Comparison of ENCODE assay signal across 17 cellular contexts in genomic region chr7:80991654-80992053, GRCh38.
A peak's percentile ranks its signal among the peaks of the same experiment; 100 is the strongest.
DNase-seq lines count a peak whose midpoint lies in the region; ATAC-seq and TF ChIP-seq lines count a peak whose summit lies in the region.
"Had no signal": no experiment of that assay in that cellular context is flagged by ENCODE, and none has a peak within 500 bp of the region (broad histone marks: within the 10 kb centered on the region; RNA-seq: fewer than 3 reads in every experiment).

No MANE protein-coding gene starts in this region.

- H2BK5ac ChIP-seq in IMR-90 (ENCODE audit: low read depth, low read length, poor library complexity, severe bottlenecking), result no peak overlapping the region

- POLR2A ChIA-PET in IMR-90 (lab: Charles Lee; ENCODE audit: unreplicated experiment), result interaction anchor here (0.6 kb wide), 1 partner anchor 82 kb away, joined by 3 read pairs; no protein-coding TSS in a partner anchor

- ATAC-seq in IMR-90 (ENCODE audit: low read depth), result no peak
- ATAC-seq in HG03432 (IDR thresholded peaks at IDR 0.05; ENCODE audit: unreplicated experiment), result no peak

- H3K36me3 ChIP-seq in IMR-90 (ENCODE audit: control insufficient read depth, insufficient read depth, low read length), result no peaks in the 10 kb centered on the region
- H3K36me3 ChIP-seq in liver (ENCODE audit: control insufficient read depth in 4 of 4, insufficient read depth in 3 of 4, low read depth in 1 of 4, low read length in 3 of 4), result no peaks in the 10 kb centered on the region
- H3K36me3 ChIP-seq: HAP-1 had no signal

- no peak overlapping the region for H3K23ac ChIP-seq in IMR-90 (ENCODE audit: low read depth, low read length)

- no CpG with 5 or more reads among the region's 5 CpGs for WGBS in IMR-90 (ENCODE audit: extremely low coverage in 2 of 2, insufficient read length in 1 of 2), 2 experiments
- 43% methylated on average over 5 of the region's 5 CpGs for WGBS in liver
- WGBS in lower leg skin, 2 donors, result 88 to 90% methylated on average over 5 of the region's 5 CpGs

- no peaks in the 10 kb centered on the region for H3K4me1 ChIP-seq in IMR-90 (ENCODE audit: control insufficient read depth, insufficient read depth, low read length)
- H3K4me1 ChIP-seq in liver (ENCODE audit: control insufficient read depth in 4 of 4, insufficient read depth in 4 of 4, low read length in 3 of 4), result peaks cover 0 to 3% (median 0%) of the 10 kb centered on the region in 4 donors
- H3K4me1 ChIP-seq: Caco-2, HAP-1 had no signal

- H4K20me1 ChIP-seq in IMR-90 (ENCODE audit: insufficient read depth, low read length), result no peaks in the 10 kb centered on the region

- H3K9me1 ChIP-seq in IMR-90 (ENCODE audit: insufficient read depth, low read length), result no peaks in the 10 kb centered on the region

- no peak for TF ChIP-seq RAD21 in IMR-90 (IDR thresholded peaks at IDR 0.05; ENCODE audit: low read length)
- TF ChIP-seq RAD21 in liver (IDR thresholded peaks at IDR 0.05), result no peak

- H3K14ac ChIP-seq in IMR-90 (replicated peaks; ENCODE audit: low read depth, low read length), result no peak overlapping the region

- no peak overlapping the region for H2AK9ac ChIP-seq in IMR-90 (replicated peaks; ENCODE audit: low read depth, low read length, poor library complexity)

- H3K4ac ChIP-seq in IMR-90 (ENCODE audit: low read depth, low read length), result no peak overlapping the region

- no peak overlapping the region for H3K4me3 ChIP-seq in IMR-90 (ENCODE audit: insufficient read depth, low read depth, low read length)
- H3K4me3 ChIP-seq in fibroblast of villous mesenchyme (ENCODE audit: low read depth, low read length), result no peak overlapping the region
- no peak overlapping the region for H3K4me3 ChIP-seq in liver (ENCODE audit: low read depth in 1 of 3, low read length in 3 of 3)
- H3K4me3 ChIP-seq in lower leg skin (ENCODE audit: low read depth, poor library complexity, severe bottlenecking), result no peak overlapping the region
- H3K4me3 ChIP-seq: GM23248, HAP-1 had no signal

- BruUV-seq in IMR-90 (replicated peaks; lab: Mats Ljungman, UMichigan), result no TSS peak

- H2AK5ac ChIP-seq in IMR-90 (ENCODE audit: low read depth, low read length), result no peak overlapping the region

- DNase-seq in IMR-90 (no peak), fibroblast of villous mesenchyme (ENCODE audit: low read depth) (peak; percentile 11), lower leg skin (ENCODE audit: low spot score in 2 of 2) (no peak), NCI-H2227 treated with DMSO at 0.1 percent for 48 hours (lab: John Stamatoyannopoulos, UW) (no peak)
- DNase-seq in activated CD4-positive, alpha-beta T cell treated with anti-CD3 and anti-CD28 coated beads, Interleukin-2, amount 50 U/mL, for 1 hour, result no peak
- DNase-seq: AML-193; Caco-2; CD4-positive, alpha-beta T cell; DMS153; DMS79; GDM1; GM23248; KG1 had no signal

- CTCF ChIA-PET in IMR-90 (lab: Yijun Ruan, JAX), result no interaction called here

- intact Hi-C loops in IMR-90 (cut with micrococcal nuclease) (no loop called here), lower leg skin (cut with DNase I; ENCODE audit: low total_unique reads) (no loop called here)

- no peaks in the 10 kb centered on the region for H3K9me3 ChIP-seq in IMR-90 (ENCODE audit: control insufficient read depth, insufficient read depth, low read length)
- H3K9me3 ChIP-seq in liver (ENCODE audit: control insufficient read depth in 4 of 4, low read length in 3 of 4), result no peaks in the 10 kb centered on the region
- H3K9me3 ChIP-seq: Caco-2, HAP-1 had no signal

- no peak overlapping the region for H4K8ac ChIP-seq in IMR-90 (ENCODE audit: low read depth in 2 of 2, low read length in 2 of 2)

- dilution Hi-C loops in IMR-90 (cut with HindIII; ENCODE audit: low sequenced_read_pairs, unreplicated experiment), result no loop called here

- H3K79me1 ChIP-seq in IMR-90 (ENCODE audit: low read depth in 1 of 2, low read length in 2 of 2), result no peaks in the 10 kb centered on the region

- no peaks in the 10 kb centered on the region for H3K27me3 ChIP-seq in IMR-90 (ENCODE audit: control insufficient read depth, insufficient read depth, low read length)
- H3K27me3 ChIP-seq in liver (ENCODE audit: control insufficient read depth in 4 of 4, insufficient read depth in 4 of 4, low read length in 3 of 4), result no peaks in the 10 kb centered on the region

- no peak overlapping the region for H3K18ac ChIP-seq in IMR-90 (ENCODE audit: low read depth, low read length)

- no peak overlapping the region for H4K5ac ChIP-seq in IMR-90 (ENCODE audit: low read depth, low read length)

- H3K27ac ChIP-seq in IMR-90 (ENCODE audit: insufficient read depth, low read length) (no peak overlapping the region), liver (ENCODE audit: low read depth in 1 of 2, low read length in 2 of 2) (peak overlapping the region in 1 of 2 donors; percentile 31)
- H3K27ac ChIP-seq: C4-2B, GM23248 had no signal

- no peak overlapping the region for H2BK120ac ChIP-seq in IMR-90 (ENCODE audit: low read depth, low read length)

- TF ChIP-seq POLR2A in IMR-90 (IDR thresholded peaks at IDR 0.05; ENCODE audit: low read depth, low read length) (no peak), lower leg skin (IDR thresholded peaks at IDR 0.05) (no peak)

- no peak overlapping the region for H2BK15ac ChIP-seq in IMR-90 (ENCODE audit: low read depth, low read length)

- in situ Hi-C loops in IMR-90 (cut with MboI; ENCODE audit: low sequenced_read_pairs), result no loop called here

- H4K91ac ChIP-seq in IMR-90 (ENCODE audit: insufficient read depth, low read depth, low read length), result no peak overlapping the region

- no peak overlapping the region for H2AFZ ChIP-seq in IMR-90 (replicated peaks; ENCODE audit: low read length, poor library complexity)

- no peak overlapping the region for H2BK20ac ChIP-seq in IMR-90 (ENCODE audit: low read depth, low read length)

- no peak overlapping the region for H3K9ac ChIP-seq in IMR-90 (ENCODE audit: low read depth, low read length)
- no peak overlapping the region for H3K9ac ChIP-seq in liver (ENCODE audit: low read depth in 1 of 2, low read length in 2 of 2)
- H3K9ac ChIP-seq: GM23248 had no signal

- TF ChIP-seq CTCF in IMR-90 (conservative IDR thresholded peaks at IDR 0.05; ENCODE audit: low read depth, low read length), result no peak
- TF ChIP-seq CTCF in fibroblast of villous mesenchyme (IDR thresholded peaks at IDR 0.05; ENCODE audit: insufficient read depth, low read depth, low read length), result no peak
- no peak for TF ChIP-seq CTCF in liver (IDR thresholded peaks at IDR 0.05; ENCODE audit: low read depth, low read length, missing input control)
- no peak for TF ChIP-seq CTCF in lower leg skin (IDR thresholded peaks at IDR 0.05)

- H3K4me2 ChIP-seq in IMR-90 (ENCODE audit: low read depth, low read length), result no peak overlapping the region

- no peak overlapping the region for H3K56ac ChIP-seq in IMR-90 (ENCODE audit: extremely low read depth, insufficient read depth, low read length)

TF ChIP-seq in IMR-90, 13 proteins besides CTCF, POLR2A, EP300 and RAD21:
- TF ChIP-seq RCOR1 (IDR thresholded peaks at IDR 0.05; ENCODE audit: insufficient replicate concordance, low read length) (no peak), CEBPB (IDR thresholded peaks at IDR 0.05; ENCODE audit: low read depth, low read length) (peak; percentile 14; the same call in 1 of the 2 replicates)
TF ChIP-seq in IMR-90: peak in this region for 1.

TF ChIP-seq in liver, 16 proteins besides CTCF, POLR2A, EP300 and RAD21:
- TF ChIP-seq GABPA (IDR thresholded peaks at IDR 0.05 in 1 of 2, conservative IDR thresholded peaks at IDR 0.05 in 1 of 2) (no peak), ZBTB33 (IDR thresholded peaks at IDR 0.05) (no peak), HNF4G (IDR thresholded peaks at IDR 0.05) (peak; percentile 19), HNF4A (conservative IDR thresholded peaks at IDR 0.05) (peak; percentile 71 to 77), TAF1 (conservative IDR thresholded peaks at IDR 0.05) (no peak), YY1 (IDR thresholded peaks at IDR 0.05) (no peak), RXRA (IDR thresholded peaks at IDR 0.05) (peak; percentile 68 to 75)
